25 cellular contexts compared by ENCODE assay signal in the genomic region with DNA sequence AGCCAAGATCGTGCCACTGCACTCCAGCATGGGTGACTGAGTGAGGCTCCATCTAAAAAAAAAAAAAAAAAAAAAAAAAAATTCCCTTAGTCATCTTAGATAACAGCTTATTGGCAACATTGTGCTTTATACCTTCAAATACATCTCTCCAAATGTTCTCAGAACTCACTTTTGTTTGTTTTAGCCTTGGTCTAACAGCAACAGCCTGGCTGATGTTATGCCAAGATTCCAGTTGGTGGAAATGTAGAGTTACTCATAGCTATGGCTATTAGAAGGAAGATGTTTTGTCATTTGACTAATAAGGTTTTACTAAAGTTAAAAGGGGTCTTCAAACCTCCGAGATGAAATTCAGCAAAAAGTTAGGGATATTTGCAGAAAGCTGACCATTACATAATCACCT.
"Had no signal": no experiment of that assay in that cellular context is flagged by ENCODE, and none has a peak within 500 bp of the region (broad histone marks: within the 10 kb centered on the region; RNA-seq: fewer than 3 reads in every experiment).

No MANE protein-coding gene starts in this region.

- H3K27ac ChIP-seq: esophagus muscularis mucosa, foreskin keratinocyte, ovary, right lobe of liver, skin epidermis, upper lobe of left lung, vagina had no signal

- H3K4me1 ChIP-seq: esophagus muscularis mucosa, foreskin keratinocyte, right lobe of liver, upper lobe of left lung, vagina had no signal

- H3K36me3 ChIP-seq: esophagus muscularis mucosa, ovary, right lobe of liver, upper lobe of left lung, vagina had no signal

- H3K4me3 ChIP-seq: esophagus muscularis mucosa, ovary, right lobe of liver, skin epidermis, upper lobe of left lung, vagina had no signal

- H3K9me3 ChIP-seq: ovary, right lobe of liver, vagina had no signal

- FAIRE-seq: islet of Langerhans had no signal

- H3K27me3 Mint-ChIP-seq: activated CD4-positive, alpha-beta T cell treated with anti-CD3 and anti-CD28 coated beads for 36 hours; naive thymus-derived CD4-positive, alpha-beta T cell; progenitor cell of endocrine pancreas had no signal

- H3K27me3 ChIP-seq: esophagus muscularis mucosa, foreskin keratinocyte, ovary, right lobe of liver, upper lobe of left lung, vagina had no signal

- H3K36me3 Mint-ChIP-seq: mesothelial cell of epicardium; naive thymus-derived CD4-positive, alpha-beta T cell had no signal

- DNase-seq: activated CD4-positive, alpha-beta T cell treated with anti-CD3 and anti-CD28 coated beads for 36 hours; activated CD4-positive, CD25-positive, alpha-beta regulatory T cell; activated naive CD4-positive, alpha-beta T cell; activated T-cell treated with anti-CD3 and anti-CD28 coated beads for 4 hours; activated T-cell treated with anti-CD3 and anti-CD28 coated beads, Interleukin-2, amount 50 U/mL, for 72 hours; anterior cingulate cortex; caudate nucleus; endodermal cell; foreskin keratinocyte; left ventricle myocardium superior; naive thymus-derived CD4-positive, alpha-beta T cell; ovary; right lobe of liver; stimulated activated CD4-positive, alpha-beta T cell treated with anti-CD3 and anti-CD28 coated beads, Interleukin-12 subunit alpha, Interleukin-12 subunit beta, amount 100 ng/mL, for 4 hours; stimulated activated CD4-positive, alpha-beta T cell treated with anti-CD3 and anti-CD28 coated beads, Interleukin-4, amount 100 ng/mL, for 1 hour; stimulated activated naive CD8-positive, alpha-beta T cell treated with anti-CD3 and anti-CD28 coated beads, Interleukin-15, Interleukin-2, amounts not matched to agents 100 U/mL and 50 U/mL, for 24 hours had no signal

- H3K4me1 Mint-ChIP-seq: activated CD4-positive, alpha-beta T cell treated with anti-CD3 and anti-CD28 coated beads for 36 hours; naive thymus-derived CD4-positive, alpha-beta T cell had no signal

- H3K27ac Mint-ChIP-seq: activated CD4-positive, alpha-beta T cell treated with anti-CD3 and anti-CD28 coated beads for 36 hours; activated naive CD4-positive, alpha-beta T cell treated with anti-CD3 and anti-CD28 coated beads, Interleukin-2, amount 50 U/mL, for 72 hours; activated T-cell treated with anti-CD3 and anti-CD28 coated beads, Interleukin-2, amount 50 U/mL, for 72 hours; endodermal cell; mesothelial cell of epicardium; naive thymus-derived CD4-positive, alpha-beta T cell; progenitor cell of endocrine pancreas; T-helper 2 cell treated with Interferon-gamma antibody and Interleukin-4, amounts not matched to agents 5 μg/mL and 100 μg/mL, for 36 hours had no signal

- H3K4me3 Mint-ChIP-seq: activated CD4-positive, alpha-beta T cell treated with anti-CD3 and anti-CD28 coated beads for 36 hours; activated T-cell treated with anti-CD3 and anti-CD28 coated beads, Interleukin-2, amount 50 U/mL, for 72 hours; endodermal cell; mesothelial cell of epicardium; naive thymus-derived CD4-positive, alpha-beta T cell; T-helper 2 cell treated with Interferon-gamma antibody and Interleukin-4, amounts not matched to agents 5 μg/mL and 100 μg/mL, for 36 hours had no signal
